In the genomic region with DNA sequence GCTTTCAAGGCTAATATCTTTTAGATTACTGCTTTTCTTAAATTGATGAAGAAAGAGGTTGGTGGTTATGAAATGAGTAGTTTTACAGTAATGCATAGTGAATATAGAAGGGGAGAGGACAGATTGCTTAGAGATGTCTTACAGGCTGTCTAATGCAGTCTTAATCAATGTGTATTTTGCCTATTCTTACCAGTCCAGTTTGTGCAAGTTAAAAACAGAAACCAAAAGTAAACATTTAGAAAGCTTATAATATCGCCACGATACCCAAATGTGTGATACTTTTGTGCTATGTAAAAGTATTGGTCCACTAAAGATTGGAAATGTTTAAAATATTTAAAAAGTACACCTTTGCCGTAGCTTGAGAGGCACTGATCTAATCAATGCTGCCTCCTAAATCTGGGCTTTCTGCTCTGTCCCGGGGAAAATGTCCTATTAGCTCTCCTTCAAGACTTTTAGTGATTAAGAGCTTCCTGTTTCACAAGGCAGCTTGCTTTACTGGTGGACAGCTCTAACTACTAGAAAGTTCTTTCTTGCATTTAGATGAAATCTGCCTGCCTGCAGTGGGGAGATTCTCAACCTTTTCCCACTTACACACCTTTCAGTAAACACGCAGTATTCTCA, we compare ENCODE assay signal across 9 cellular contexts.
DNase-seq lines count a peak whose midpoint lies in the region; ATAC-seq and TF ChIP-seq lines count a peak whose summit lies in the region.
"Had no signal": no experiment of that assay in that cellular context is flagged by ENCODE, and none has a peak within 500 bp of the region (broad histone marks: within the 10 kb centered on the region; RNA-seq: fewer than 3 reads in every experiment).

No MANE protein-coding gene starts in this region.

- POLR2A ChIA-PET in CD4-positive, alpha-beta T cell (lab: Charles Lee), result interaction anchor here (0.6 to 1.3 kb wide), 3 partner anchors 30 to 96 kb away, joined by 3 to 5 read pairs (median 4); a partner anchor contains a TSS

- peaks cover 13% of the 10 kb centered on the region for H3K4me1 Mint-ChIP-seq in CD4-positive, alpha-beta T cell (ENCODE audit: low read depth)
- peaks cover 18 to 22% of the 10 kb centered on the region in 2 donors for H3K4me1 Mint-ChIP-seq in natural killer cell

- no peaks in the 10 kb centered on the region for H3K27me3 Mint-ChIP-seq in CD4-positive, alpha-beta T cell
- no peaks in the 10 kb centered on the region for H3K27me3 Mint-ChIP-seq in natural killer cell (ENCODE audit: low read depth in 2 of 2)

- TF ChIP-seq CTCF in CD4-positive, alpha-beta T cell (IDR thresholded peaks at IDR 0.05), result no peak
- no peak for TF ChIP-seq CTCF in coronary artery (IDR thresholded peaks at IDR 0.05)
- no peak for TF ChIP-seq CTCF in natural killer cell (IDR thresholded peaks at IDR 0.05)

- H3K9me3 Mint-ChIP-seq in CD4-positive, alpha-beta T cell, result peaks cover 5% of the 10 kb centered on the region
- H3K9me3 Mint-ChIP-seq in natural killer cell, result no peaks in the 10 kb centered on the region

- ATAC-seq in CD4-positive, alpha-beta T cell (ENCODE audit: poor library complexity), result no peak
- ATAC-seq in HG03064 (IDR thresholded peaks at IDR 0.05; ENCODE audit: low read depth, unreplicated experiment), result peak; percentile 68
- peak; percentile 73 to 87 (median 82) for ATAC-seq in natural killer cell
- ATAC-seq in GM21576 (IDR thresholded peaks at IDR 0.05; ENCODE audit: unreplicated experiment), result no peak
- no peak for ATAC-seq in HG03469 (IDR thresholded peaks at IDR 0.05; ENCODE audit: unreplicated experiment)

- peak overlapping the region; percentile 35 for H3K4me3 Mint-ChIP-seq in CD4-positive, alpha-beta T cell
- peak overlapping the region; percentile 96 for H3K4me3 Mint-ChIP-seq in natural killer cell

- no peaks in the 10 kb centered on the region for H3K27me3 ChIP-seq in CD4-positive, alpha-beta T cell (ENCODE audit: control insufficient read depth, insufficient read depth, low read length)

- H3K27ac Mint-ChIP-seq in CD4-positive, alpha-beta T cell, result peak overlapping the region; percentile 28
- H3K27ac Mint-ChIP-seq in natural killer cell, result peak overlapping the region; percentile 96 to 97

- peak overlapping the region; percentile 64 for H3K4me3 ChIP-seq in coronary artery

- no peaks in the 10 kb centered on the region for H3K9me3 ChIP-seq in CD4-positive, alpha-beta T cell (ENCODE audit: control insufficient read depth, low read length)

- CTCF ChIA-PET in CD4-positive, alpha-beta T cell (lab: Charles Lee), result no interaction called here

- no peak for DNase-seq in CD4-positive, alpha-beta T cell
- DNase-seq in coronary artery (ENCODE audit: low spot score), result no peak
- no peak for DNase-seq in natural killer cell
- DNase-seq in posterior vena cava (ENCODE audit: low spot score), result no peak
- no peak for DNase-seq in EL
- DNase-seq: SHP77 treated with DMSO at 0.1 percent for 48 hours had no signal

- peaks cover 68% of the 10 kb centered on the region for H3K36me3 Mint-ChIP-seq in CD4-positive, alpha-beta T cell (ENCODE audit: low read depth)
- H3K36me3 Mint-ChIP-seq in natural killer cell, result peaks cover 7% of the 10 kb centered on the region

- intact Hi-C loops in CD4-positive, alpha-beta T cell (cut with DNase I, micrococcal nuclease), result loop anchor here in 1 of 2 experiments (2.0 to 5.0 kb wide), 2 partner anchors 715 to 784 kb away; no protein-coding TSS in a partner anchor
- intact Hi-C loops in natural killer cell (cut with micrococcal nuclease) (loop anchor here (2.0 to 5.0 kb wide), 3 partner anchors 116 to 789 kb away; a partner anchor contains a TSS), posterior vena cava (cut with DNase I) (loop anchor here in 1 of 2 donors (10.0 kb wide), 2 partner anchors 717 to 787 kb away; a partner anchor contains a TSS)

- no peak overlapping the region for H3K27ac ChIP-seq in CD4-positive, alpha-beta T cell (ENCODE audit: low read depth, low read length)
- H3K27ac ChIP-seq in coronary artery, result peak overlapping the region in 1 of 2 donors; percentile 26

Comparison
In these comparisons a context has a peak if more than half of its experiments do, and no peak if none do; other contexts are left out.
1. ATAC-seq: peak in HG03064 (single experiment) and natural killer cell (3 of 3); none in CD4-positive, alpha-beta T cell (single experiment), GM21576 (single experiment) and HG03469 (single experiment).